13 cellular contexts compared by ENCODE assay signal in the genomic region with DNA sequence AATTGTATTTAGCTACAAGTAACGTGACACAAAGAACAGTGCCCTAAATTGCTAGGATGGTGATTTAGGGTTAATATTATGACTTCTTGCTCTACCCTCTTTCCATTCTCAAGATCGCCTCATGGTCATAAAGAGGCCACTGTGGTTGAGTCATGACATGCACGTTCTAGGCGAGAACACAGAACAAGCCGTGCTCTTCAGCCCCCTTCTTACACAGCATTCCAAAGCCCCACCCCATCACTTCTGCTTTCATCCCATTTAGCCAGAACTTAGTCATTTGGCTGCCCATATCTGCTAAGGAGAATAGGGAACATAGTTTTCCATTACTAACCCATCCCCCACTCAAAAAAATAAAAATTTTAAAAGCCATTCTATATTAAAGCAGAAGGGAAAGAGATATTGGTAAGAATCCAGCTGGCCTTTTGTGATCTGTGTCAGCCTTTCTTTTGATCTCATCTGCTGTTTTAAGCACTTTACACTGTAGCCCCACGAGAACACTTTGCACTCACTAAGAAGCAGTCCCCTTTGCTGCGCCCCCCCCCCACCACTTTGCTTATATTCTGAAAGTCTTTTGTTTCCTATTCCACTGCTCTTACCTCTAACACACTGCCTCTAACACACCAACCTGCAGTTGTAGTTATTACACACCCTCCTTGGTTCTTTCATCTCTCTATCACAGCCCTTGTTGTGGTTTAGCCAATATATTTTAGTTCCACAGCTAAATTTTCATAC. TPM values are rescaled to one million over a fixed set of nuclear protein-coding genes. Genes with fewer than 3 reads are reported as not detected.
A peak's percentile ranks its signal among the peaks of the same experiment; 100 is the strongest.
DNase-seq lines count a peak whose midpoint lies in the region; ATAC-seq and TF ChIP-seq lines count a peak whose summit lies in the region.
"Had no signal": no experiment of that assay in that cellular context is flagged by ENCODE, and none has a peak within 500 bp of the region (broad histone marks: within the 10 kb centered on the region; RNA-seq: fewer than 3 reads in every experiment).

No MANE protein-coding gene starts in this region.

- H3K9me3 Mint-ChIP-seq in nephron progenitor cell: no peaks in the 10 kb centered on the region
- H3K9me3 Mint-ChIP-seq: activated naive CD8-positive, alpha-beta T cell treated with anti-CD3 and anti-CD28 coated beads, Interleukin-2, amount 50 U/mL, for 24 hours; GM23338 had no signal

- no peak overlapping the region for H3K27ac ChIP-seq in right cardiac atrium (ENCODE audit: low read length)
- H3K27ac ChIP-seq in left ventricle myocardium inferior (replicated peaks): no peak overlapping the region

- TF ChIP-seq CTCF in left ventricle myocardium inferior (IDR thresholded peaks at IDR 0.05; ENCODE audit: borderline replicate concordance): no peak
- no peak for TF ChIP-seq CTCF in nephron progenitor cell (IDR thresholded peaks at IDR 0.05)

- WGBS in right cardiac atrium: 52% methylated on average over 7 of the region's 7 CpGs

- intact Hi-C loops in right cardiac atrium (cut with DNase I) (no loop called here), left ventricle myocardium inferior (cut with micrococcal nuclease) (no loop called here)

- H3K27me3 ChIP-seq in right cardiac atrium (ENCODE audit: control insufficient read depth, insufficient read depth): no peaks in the 10 kb centered on the region
- no peaks in the 10 kb centered on the region for H3K27me3 ChIP-seq in left ventricle myocardium inferior (ENCODE audit: low read depth)

- H3K36me3 Mint-ChIP-seq in nephron progenitor cell (ENCODE audit: low read depth): no peaks in the 10 kb centered on the region
- H3K36me3 Mint-ChIP-seq: natural killer cell treated with Interleukin-12 subunit alpha and Interleukin-12 subunit beta and Interleukin-15 and Interleukin-18, amount 100 ng/mL, for 72 hours had no signal

- no peaks in the 10 kb centered on the region for H3K36me3 ChIP-seq in left ventricle myocardium inferior

- no peak overlapping the region for H3K4me3 Mint-ChIP-seq in nephron progenitor cell
- H3K4me3 Mint-ChIP-seq: activated naive CD8-positive, alpha-beta T cell treated with anti-CD3 and anti-CD28 coated beads, Interleukin-2, amount 50 U/mL, for 24 hours; GM23338; natural killer cell treated with Interleukin-12 subunit alpha and Interleukin-12 subunit beta and Interleukin-15 and Interleukin-18, amount 100 ng/mL, for 72 hours had no signal

- DNase-seq in right cardiac atrium (peak in 1 of 3 donors; percentile 24), left ventricle myocardium inferior (no peak), nephron progenitor cell (no peak), NCI-H1694 (lab: John Stamatoyannopoulos, UW) (no peak), Ammon's horn (ENCODE audit: low spot score) (no peak), mesenteric fat pad (ENCODE audit: low spot score) (no peak)
- DNase-seq: activated naive CD8-positive, alpha-beta T cell treated with anti-CD3 and anti-CD28 coated beads, Interleukin-2, amount 50 U/mL, for 24 hours; NCI-H1048; NCI-H2227 treated with DMSO at 0.1 percent for 48 hours had no signal

- no peaks in the 10 kb centered on the region for H3K4me1 ChIP-seq in right cardiac atrium (ENCODE audit: control insufficient read depth, insufficient read depth, low read length)
- H3K4me1 ChIP-seq in left ventricle myocardium inferior: no peaks in the 10 kb centered on the region

- H3K9me3 ChIP-seq in right cardiac atrium (ENCODE audit: control insufficient read depth, low read length) (no peaks in the 10 kb centered on the region), left ventricle myocardium inferior (replicated peaks) (no peaks in the 10 kb centered on the region)

- no peak overlapping the region for H3K4me3 ChIP-seq in right cardiac atrium (ENCODE audit: low read length)
- no peak overlapping the region for H3K4me3 ChIP-seq in left ventricle myocardium inferior
- H3K4me3 ChIP-seq: GM23338 had no signal

- peak overlapping the region; percentile 46 for H3K27ac Mint-ChIP-seq in nephron progenitor cell
- H3K27ac Mint-ChIP-seq: activated naive CD8-positive, alpha-beta T cell treated with anti-CD3 and anti-CD28 coated beads, Interleukin-2, amount 50 U/mL, for 24 hours; GM23338; natural killer cell treated with Interleukin-12 subunit alpha and Interleukin-12 subunit beta and Interleukin-15 and Interleukin-18, amount 100 ng/mL, for 72 hours had no signal

- peaks cover 28% of the 10 kb centered on the region for H3K4me1 Mint-ChIP-seq in nephron progenitor cell
- H3K4me1 Mint-ChIP-seq: activated naive CD8-positive, alpha-beta T cell treated with anti-CD3 and anti-CD28 coated beads, Interleukin-2, amount 50 U/mL, for 24 hours had no signal

- peak; percentile 67 to 68 for ATAC-seq in right cardiac atrium
- ATAC-seq in esophagus mucosa: peak; percentile 38
- ATAC-seq in HG02885 (IDR thresholded peaks at IDR 0.05; ENCODE audit: poor library complexity, unreplicated experiment): no peak
- ATAC-seq: activated naive CD8-positive, alpha-beta T cell treated with anti-CD3 and anti-CD28 coated beads, Interleukin-2, amount 50 U/mL, for 24 hours; GM23338; natural killer cell treated with Interleukin-12 subunit alpha and Interleukin-12 subunit beta and Interleukin-15 and Interleukin-18, amount 100 ng/mL, for 72 hours had no signal

- no peaks in the 10 kb centered on the region for H3K27me3 Mint-ChIP-seq in nephron progenitor cell (ENCODE audit: low read depth, poor library complexity)
- H3K27me3 Mint-ChIP-seq: natural killer cell treated with Interleukin-12 subunit alpha and Interleukin-12 subunit beta and Interleukin-15 and Interleukin-18, amount 100 ng/mL, for 72 hours had no signal

RNA-seq across cellular contexts. Expression of a gene that starts 28.4 kb away (rescaled TPM):
- 1 to 10 TPM; 1.4 to 5.5 (median 4.3) TPM for total RNA-seq in right cardiac atrium
- polyA plus RNA-seq in right cardiac atrium: 4.8 TPM
- total RNA-seq in left ventricle myocardium inferior: 2.9 TPM
- 17.5 TPM for total RNA-seq in esophagus mucosa
- 6.9 TPM for total RNA-seq in mesenteric fat pad
- total RNA-seq: natural killer cell treated with Interleukin-12 subunit alpha and Interleukin-12 subunit beta and Interleukin-15 and Interleukin-18, amount 100 ng/mL, for 72 hours had no signal
